9 cellular contexts compared by ENCODE assay signal in genomic region chr1:238951809-238952208, GRCh38.
DNase-seq lines count a peak whose midpoint lies in the region; ATAC-seq, FAIRE-seq and TF ChIP-seq lines count a peak whose summit lies in the region.
"Had no signal": no experiment of that assay in that cellular context is flagged by ENCODE, and none has a peak within 500 bp of the region (broad histone marks: within the 10 kb centered on the region; RNA-seq: fewer than 3 reads in every experiment).

No MANE protein-coding gene starts in this region.

- no peaks in the 10 kb centered on the region for H3K4me1 ChIP-seq in hepatocyte (ENCODE audit: insufficient read depth)

- H3K9me3 Mint-ChIP-seq in HFFc6, result no peaks in the 10 kb centered on the region

- H3K9me3 ChIP-seq in hepatocyte (ENCODE audit: low read depth), result no peaks in the 10 kb centered on the region

- H3K4me1 Mint-ChIP-seq in HFFc6 (ENCODE audit: low read depth), result peaks cover 55% of the 10 kb centered on the region

- no peak overlapping the region for H3K27ac ChIP-seq in 22Rv1
- H3K27ac ChIP-seq in hepatocyte, result no peak overlapping the region

- no peak overlapping the region; the same call in 1 of the 2 replicates for H3K27ac Mint-ChIP-seq in HFFc6

- FAIRE-seq in H54 (lab: Jason Lieb, UNC), result no peak
- FAIRE-seq: G401.6 had no signal

- TF ChIP-seq POLR2A in H54 (IDR thresholded peaks at IDR 0.05; ENCODE audit: low read depth, low read length), result no peak

- no peak overlapping the region for H3K4me3 ChIP-seq in hepatocyte

- no peaks in the 10 kb centered on the region for H3K9me2 ChIP-seq in hepatocyte (replicated peaks; ENCODE audit: insufficient read depth)

- H3K27me3 Mint-ChIP-seq in HFFc6 (ENCODE audit: insufficient read depth), result no peaks in the 10 kb centered on the region

- no peaks in the 10 kb centered on the region for H3K36me3 Mint-ChIP-seq in HFFc6 (ENCODE audit: low read depth)

- ATAC-seq in HG02870 (IDR thresholded peaks at IDR 0.05; ENCODE audit: unreplicated experiment), result no peak

- WGBS in hepatocyte (ENCODE audit: low lambda C conversion rate, missing lambda C conversion rate), result 35% methylated on average over 6 of the region's 6 CpGs

- peak; percentile 80 for TF ChIP-seq CTCF in 22Rv1 (IDR thresholded peaks at IDR 0.05)
- TF ChIP-seq CTCF in HFFc6 (IDR thresholded peaks at IDR 0.05), result peak; percentile 79
- TF ChIP-seq CTCF in hepatocyte (IDR thresholded peaks at IDR 0.05; ENCODE audit: poor library complexity), result peak; percentile 58

- no peak overlapping the region; the same call in 1 of the 2 replicates for H3K4me3 Mint-ChIP-seq in HFFc6

- H3K27me3 ChIP-seq in hepatocyte, result no peaks in the 10 kb centered on the region

- H4K20me1 ChIP-seq in hepatocyte (ENCODE audit: insufficient read depth, poor library complexity, severe bottlenecking), result no peaks in the 10 kb centered on the region

- no peak overlapping the region for H3K4me2 ChIP-seq in hepatocyte

- DNase-seq in HFFc6 (peak; percentile 40), SK-N-DZ (ENCODE audit: low spot score) (peak; percentile 14), hepatocyte (ENCODE audit: low spot score) (peak; percentile 41), H54 (ENCODE audit: insufficient read length, low spot score) (no peak), NCI-H128 (lab: John Stamatoyannopoulos, UW; ENCODE audit: unreplicated experiment) (no peak)
- DNase-seq in stimulated activated naive CD4-positive, alpha-beta T cell treated with Interleukin-2 at 50 U/mL for 16 hours (lab: John Stamatoyannopoulos, UW), result no peak

- H3K36me3 ChIP-seq in hepatocyte (replicated peaks; ENCODE audit: insufficient read depth, low read depth), result no peaks in the 10 kb centered on the region

- H3K79me2 ChIP-seq in hepatocyte, result no peaks in the 10 kb centered on the region

- H2AFZ ChIP-seq in hepatocyte, result no peak overlapping the region

Comparison
In these comparisons a context has a peak if more than half of its experiments do, and no peak if none do; other contexts are left out.
1. DNase-seq: peak in HFFc6 (single experiment), SK-N-DZ (single experiment) and hepatocyte (single experiment); none in H54 (single experiment), NCI-H128 (single experiment) and stimulated activated naive CD4-positive, alpha-beta T cell treated with Interleukin-2 at 50 U/mL for 16 hours (single experiment).
2. Peak in every context shown above with its lines, with median percentiles within 50 percentile points of each other: CTCF ChIP-seq.